In the genomic region with DNA sequence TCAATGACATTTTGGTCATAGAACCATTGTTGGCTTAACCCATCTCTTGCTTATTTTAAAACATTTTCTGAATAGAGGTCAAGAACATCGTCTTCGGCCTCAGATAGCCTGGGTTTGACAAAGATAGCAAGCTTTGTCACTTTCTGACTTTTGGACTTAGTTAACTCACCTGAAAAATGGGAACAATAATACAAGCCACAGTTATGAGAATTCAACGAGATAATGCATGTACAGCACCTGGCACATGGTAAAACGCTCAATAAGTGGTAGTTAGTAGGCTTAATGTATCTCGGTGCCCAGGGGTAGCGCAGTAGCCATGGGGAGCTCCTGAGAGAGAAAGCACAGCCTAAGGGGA, we compare ENCODE assay signal across 8 cellular contexts. TPM values are rescaled to one million over a fixed set of nuclear protein-coding genes. Genes with fewer than 3 reads are reported as not detected.
DNase-seq lines count a peak whose midpoint lies in the region; ATAC-seq and TF ChIP-seq lines count a peak whose summit lies in the region.

No MANE protein-coding gene starts in this region.

- peak overlapping the region; percentile 79 for H3K9ac ChIP-seq in smooth muscle cell (ENCODE audit: low read depth)

- H3K27ac ChIP-seq in SJSA1 (peak overlapping the region; percentile 24; the same call in 1 of the 2 replicates), smooth muscle cell (ENCODE audit: low read depth) (peak overlapping the region; percentile 63)

- no peaks in the 10 kb centered on the region for H3F3A ChIP-seq in smooth muscle cell (ENCODE audit: low read depth)

- H4K20me1 ChIP-seq in smooth muscle cell (ENCODE audit: low read depth), result peaks cover 23% of the 10 kb centered on the region

- no peak for TF ChIP-seq CTCF in foreskin fibroblast (IDR thresholded peaks at IDR 0.05; ENCODE audit: low read depth, low read length)
- TF ChIP-seq CTCF in smooth muscle cell (IDR thresholded peaks at IDR 0.05; ENCODE audit: borderline replicate concordance, insufficient read depth, poor library complexity, severe bottlenecking), result no peak

- peak overlapping the region; percentile 98 for H2AFZ ChIP-seq in smooth muscle cell (ENCODE audit: low read depth)

- peaks cover 49% of the 10 kb centered on the region for H3K79me2 ChIP-seq in smooth muscle cell (ENCODE audit: low read depth)

- peak; percentile 8 for ATAC-seq in GM21528 (IDR thresholded peaks at IDR 0.05; ENCODE audit: low FRiP score, unreplicated experiment)
- no peak for ATAC-seq in HG02970 (IDR thresholded peaks at IDR 0.05; ENCODE audit: low FRiP score, unreplicated experiment)

- H3K4me1 ChIP-seq in SJSA1 (replicated peaks) (peaks cover 14% of the 10 kb centered on the region), smooth muscle cell (ENCODE audit: low read depth) (peaks cover 24% of the 10 kb centered on the region)

- 44% methylated on average over 6 of the region's 6 CpGs for WGBS in smooth muscle cell (ENCODE audit: low lambda C conversion rate)

- H3K36me3 ChIP-seq in SJSA1 (peaks cover 37% of the 10 kb centered on the region), smooth muscle cell (ENCODE audit: low read depth) (no peaks in the 10 kb centered on the region)

- no peaks in the 10 kb centered on the region for H3K9me3 ChIP-seq in SJSA1 (replicated peaks)
- H3K9me3 ChIP-seq in smooth muscle cell (replicated peaks; ENCODE audit: low read depth), result no peaks in the 10 kb centered on the region

- DNase-seq in SJSA1 (ENCODE audit: low read depth in 1 of 2, low spot score in 2 of 2) (no peak), foreskin fibroblast (no peak), smooth muscle cell (lab: John Stamatoyannopoulos, UW; ENCODE audit: unreplicated experiment) (no peak), LoVo (ENCODE audit: low spot score) (no peak), SHP77 treated with DMSO at 0.1 percent for 48 hours (lab: John Stamatoyannopoulos, UW) (no peak), kidney tubule cell (ENCODE audit: low spot score) (no peak)

- H3K4me2 ChIP-seq in smooth muscle cell, result peak overlapping the region; percentile 93

- H3K4me3 ChIP-seq in SJSA1 (peak overlapping the region; percentile 87), foreskin fibroblast (ENCODE audit: low read depth in 1 of 2, low read length in 2 of 2) (peak overlapping the region; percentile 81 to 87), smooth muscle cell (peak overlapping the region; percentile 74)

- H3K27me3 ChIP-seq in SJSA1 (replicated peaks) (no peaks in the 10 kb centered on the region), smooth muscle cell (ENCODE audit: low read depth) (no peaks in the 10 kb centered on the region)

RNA-seq across cellular contexts. Expression of gene COPS7B, which starts 0.4 kb away (rescaled TPM):
- total RNA-seq in SJSA1 (2014; rRNA removed; shearing (Covaris generic)), result 12.3 and 24.9 TPM in 2 replicates
- 27.2 and 29.7 TPM in 2 replicates for total RNA-seq in smooth muscle cell
- 33.9 and 41.8 TPM in 2 replicates for polyA plus RNA-seq in smooth muscle cell

RNA-seq across cellular contexts. Expression of gene PDE6D, which starts 4.7 kb away (rescaled TPM):
- 27.1 and 34.2 TPM in 2 replicates for total RNA-seq in SJSA1 (2014; rRNA removed; shearing (Covaris generic))
- total RNA-seq in smooth muscle cell, result 30.0 and 54.9 TPM in 2 replicates
- polyA plus RNA-seq in smooth muscle cell, result 32.7 and 34.4 TPM in 2 replicates
